19 cellular contexts compared by ENCODE assay signal in the genomic region with DNA sequence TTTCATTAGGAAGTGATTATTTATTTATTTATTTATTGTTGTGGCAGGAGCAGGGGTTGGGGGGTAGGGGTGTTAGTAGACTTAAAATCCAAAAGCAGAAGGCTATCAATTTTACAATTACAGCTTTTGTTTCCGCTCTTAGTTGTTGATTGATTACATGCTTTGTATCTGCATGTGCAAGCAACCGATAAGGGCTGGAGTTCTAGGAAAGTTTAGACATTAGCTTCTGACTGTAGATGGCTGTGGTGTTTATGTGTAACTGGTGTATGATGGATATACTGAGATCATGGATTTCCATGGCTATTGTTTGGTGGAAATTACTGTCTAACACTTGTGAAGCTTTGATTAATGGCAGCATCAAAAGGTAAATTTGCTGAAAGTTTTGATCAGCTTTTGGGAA. TPM values are rescaled to one million over a fixed set of nuclear protein-coding genes. Genes with fewer than 3 reads are reported as not detected.
"Had no signal": no experiment of that assay in that cellular context is flagged by ENCODE, and none has a peak within 500 bp of the region (broad histone marks: within the 10 kb centered on the region; RNA-seq: fewer than 3 reads in every experiment).

No MANE protein-coding gene starts in this region.

- ATAC-seq: activated CD4-positive, CD25-positive, alpha-beta regulatory T cell treated with anti-CD3 and anti-CD28 coated beads, Interleukin-2, amount 50 U/mL, for 24 hours; esophagus mucosa; gastrocnemius medialis; heart left ventricle; left ventricle myocardium superior; pancreas; sciatic nerve; stimulated activated naive B cell treated with anti-CD40 and anti-IgM and Interleukin-4, amounts not matched to agents 10 μg/mL and 1 μg/mL and 100 μg/mL, for 72 hours had no signal

- H3K36me3 ChIP-seq: colonic mucosa, gastrocnemius medialis, heart left ventricle, neutrophil, pancreas had no signal

- DNase-seq: activated CD4-positive, alpha-beta T cell treated with anti-CD3 and anti-CD28 coated beads, Interleukin-2, amount 50 U/mL, for 1 hour; activated CD8-positive, alpha-beta memory T cell treated with anti-CD3 and anti-CD28 coated beads, Interleukin-2, amount 50 U/mL, for 4 hours; activated effector memory CD4-positive, alpha-beta T cell treated with Interleukin-2 at 50 U/mL for 16 hours; activated naive CD4-positive, alpha-beta T cell treated with anti-CD3 and anti-CD28 coated beads, Interleukin-2, amount 50 U/mL, for 16 hours; activated T-cell treated with anti-CD3 and anti-CD28 coated beads, Interleukin-2, amount 50 U/mL, for 48 hours; aorta; colonic mucosa; gastrocnemius medialis; heart left ventricle; immature natural killer cell; left ventricle myocardium superior; pancreas; stimulated activated CD4-positive, alpha-beta T cell treated with anti-CD3 and anti-CD28 coated beads, Interleukin-4, amount 100 ng/mL, for 4 hours; stimulated activated naive B cell treated with anti-CD40 and anti-IgM and Interleukin-4, amounts not matched to agents 10 μg/mL and 1 μg/mL and 100 μg/mL, for 72 hours had no signal

- H3K4me3 ChIP-seq: colonic mucosa, gastrocnemius medialis, heart left ventricle, pancreas had no signal

- FAIRE-seq: pancreas had no signal

- H3K9me3 ChIP-seq: colonic mucosa, gastrocnemius medialis, heart left ventricle, neutrophil, pancreas had no signal

- H3K27ac ChIP-seq: colonic mucosa, gastrocnemius medialis, heart left ventricle, neutrophil, pancreas had no signal

- H3K4me1 ChIP-seq: colonic mucosa had no signal

RNA-seq across cellular contexts. Expression of a gene that starts 2.8 kb away (rescaled TPM):
- total RNA-seq: mononuclear cell had no signal
- polyA plus RNA-seq: immature natural killer cell had no signal
